Comparison of ENCODE assay signal across 1 cellular context in genomic region chr3:46405301-46406079, GRCh38.
TF ChIP-seq lines count a peak whose summit lies in the region.

No MANE protein-coding gene starts in this region.

TF ChIP-seq in IMR-90, 13 proteins besides CTCF, POLR2A, EP300 and RAD21:
- no peak for TF ChIP-seq FOS (IDR thresholded peaks at IDR 0.05; ENCODE audit: low read depth, low read length)
- TF ChIP-seq USF2 (IDR thresholded peaks at IDR 0.05; ENCODE audit: low read depth, low read length), result no peak
- TF ChIP-seq MAFK (IDR thresholded peaks at IDR 0.05; ENCODE audit: low read depth, low read length), result no peak
- TF ChIP-seq NFE2L2 (IDR thresholded peaks at IDR 0.05; ENCODE audit: low read depth, low read length), result no peak
- no peak for TF ChIP-seq CEBPB (IDR thresholded peaks at IDR 0.05; ENCODE audit: low read depth, low read length)
- no peak for TF ChIP-seq SMC3 (IDR thresholded peaks at IDR 0.05; ENCODE audit: low read depth, low read length)
- no peak for TF ChIP-seq CHD1 (IDR thresholded peaks at IDR 0.05; ENCODE audit: low read depth, low read length)
- TF ChIP-seq RFX5 (IDR thresholded peaks at IDR 0.05; ENCODE audit: low read depth, low read length), result no peak
- no peak for TF ChIP-seq MAZ (IDR thresholded peaks at IDR 0.05; ENCODE audit: borderline replicate concordance, low read depth, low read length)
- TF ChIP-seq BHLHE40 (IDR thresholded peaks at IDR 0.05; ENCODE audit: low read depth, low read length), result no peak
- TF ChIP-seq MXI1 (IDR thresholded peaks at IDR 0.05; ENCODE audit: borderline replicate concordance, low read depth, low read length), result no peak
